Comparison of ENCODE assay signal across 16 cellular contexts in genomic region chr2:9694661-9695060, GRCh38.
A peak's percentile ranks its signal among the peaks of the same experiment; 100 is the strongest.
DNase-seq lines count a peak whose midpoint lies in the region; ATAC-seq and TF ChIP-seq lines count a peak whose summit lies in the region.
"Had no signal": no experiment of that assay in that cellular context is flagged by ENCODE, and none has a peak within 500 bp of the region (broad histone marks: within the 10 kb centered on the region; RNA-seq: fewer than 3 reads in every experiment).

No MANE protein-coding gene starts in this region.

- H3K4me1 ChIP-seq in endodermal cell (ENCODE audit: control insufficient read depth, insufficient read depth, low read length) (no peaks in the 10 kb centered on the region), neuronal stem cell (ENCODE audit: control insufficient read depth in 2 of 2, insufficient read depth in 1 of 2, low read depth in 1 of 2, low read length in 2 of 2) (peaks cover 3 to 9% of the 10 kb centered on the region in 2 donors)

- no peak overlapping the region for H2AK5ac ChIP-seq in neuronal stem cell (ENCODE audit: low read depth, low read length)

- WGBS in endodermal cell (ENCODE audit: insufficient coverage in 1 of 2, insufficient read length in 1 of 2), 2 experiments = 90 to 92% methylated on average over 13 to 16 of the region's 16 CpGs
- no CpG with 5 or more reads among the region's 16 CpGs for WGBS in neuronal stem cell (ENCODE audit: extremely low coverage in 2 of 2, insufficient read length in 2 of 2, insufficient replicate concordance in 1 of 2), 2 donors

- H3K9me3 ChIP-seq in endodermal cell (ENCODE audit: control insufficient read depth, low read length) (no peaks in the 10 kb centered on the region), neuronal stem cell (replicated peaks in 1 of 2; ENCODE audit: control insufficient read depth in 2 of 2, insufficient read depth in 1 of 2, low read depth in 1 of 2, low read length in 2 of 2) (no peaks in the 10 kb centered on the region)
- H3K9me3 ChIP-seq: A549, BE2C, Caco-2 had no signal

- ATAC-seq in HG03442 (IDR thresholded peaks at IDR 0.05; ENCODE audit: unreplicated experiment) = no peak
- ATAC-seq: A549 had no signal

- CTCF ChIA-PET in RWPE1 (lab: Yijun Ruan, JAX) = interaction anchor here (0.7 to 1.1 kb wide), 2 partner anchors 10 to 19 kb away, joined by 4 to 5 read pairs; no protein-coding TSS in a partner anchor

- no peaks in the 10 kb centered on the region for H3K79me1 ChIP-seq in neuronal stem cell (ENCODE audit: low read depth, low read length)

- H3K9me3 Mint-ChIP-seq in endodermal cell = no peaks in the 10 kb centered on the region
- H3K9me3 Mint-ChIP-seq: CD8-positive, alpha-beta memory T cell; HFFc6 had no signal

- no peak overlapping the region for H4K8ac ChIP-seq in neuronal stem cell (ENCODE audit: low read depth, low read length)

- no peak overlapping the region for H3K4ac ChIP-seq in neuronal stem cell (ENCODE audit: low read length)

- H3K14ac ChIP-seq in neuronal stem cell (ENCODE audit: low read length) = no peak overlapping the region

- no peak overlapping the region for H3K4me3 Mint-ChIP-seq in endodermal cell
- H3K4me3 Mint-ChIP-seq: CD14-positive monocyte; CD8-positive, alpha-beta memory T cell; HFFc6 had no signal

- H3K27me3 Mint-ChIP-seq in endodermal cell (ENCODE audit: insufficient read depth) = no peaks in the 10 kb centered on the region
- H3K27me3 Mint-ChIP-seq: CD8-positive, alpha-beta memory T cell had no signal

- H3K23ac ChIP-seq in neuronal stem cell (ENCODE audit: low read depth, low read length, poor library complexity) = no peak overlapping the region

- no peaks in the 10 kb centered on the region for H3K36me3 ChIP-seq in endodermal cell (ENCODE audit: control insufficient read depth, insufficient read depth, low read length)
- H3K36me3 ChIP-seq in neuronal stem cell (replicated peaks in 1 of 2; ENCODE audit: control insufficient read depth in 2 of 2, insufficient read depth in 2 of 2, low read length in 2 of 2) = no peaks in the 10 kb centered on the region
- H3K36me3 ChIP-seq: BE2C had no signal

- H3K27me3 ChIP-seq in endodermal cell (ENCODE audit: control insufficient read depth, insufficient read depth, low read length, poor library complexity, severe bottlenecking) = no peaks in the 10 kb centered on the region
- no peaks in the 10 kb centered on the region for H3K27me3 ChIP-seq in neuronal stem cell (ENCODE audit: control insufficient read depth in 3 of 3, insufficient read depth in 3 of 3, low read depth in 1 of 3, low read length in 3 of 3)
- H3K27me3 ChIP-seq: BE2C had no signal

- H2BK15ac ChIP-seq in neuronal stem cell (ENCODE audit: low read length) = no peak overlapping the region

- H3K27ac ChIP-seq in RWPE1 (peak overlapping the region; percentile 13; the same call in 1 of the 2 replicates), endodermal cell (ENCODE audit: low read depth, low read length) (no peak overlapping the region), neuronal stem cell (replicated peaks; ENCODE audit: low read length) (no peak overlapping the region)
- H3K27ac ChIP-seq: A549, GM23248, HL-60 had no signal

- no peak overlapping the region for H3K18ac ChIP-seq in neuronal stem cell (ENCODE audit: low read length)

- no peaks in the 10 kb centered on the region for H3K36me3 Mint-ChIP-seq in endodermal cell (ENCODE audit: low read depth)
- H3K36me3 Mint-ChIP-seq: CD14-positive monocyte; CD8-positive, alpha-beta memory T cell had no signal

- no peak overlapping the region for H3K4me3 ChIP-seq in endodermal cell (ENCODE audit: low read length)
- no peak overlapping the region for H3K4me3 ChIP-seq in neuronal stem cell (ENCODE audit: low read length in 2 of 2)
- H3K4me3 ChIP-seq: A549, GM23248 had no signal

- POLR2A ChIA-PET in RWPE1 (lab: Yijun Ruan, JAX; ENCODE audit: low non-redundant PET) = interaction anchor here (0.5 kb wide), 1 partner anchor 65 kb away, joined by 4 read pairs; no protein-coding TSS in a partner anchor

- no peak overlapping the region for H4K91ac ChIP-seq in neuronal stem cell (ENCODE audit: low read depth, low read length, poor library complexity)

- no peaks in the 10 kb centered on the region for H3K4me1 Mint-ChIP-seq in endodermal cell

- no peak for TF ChIP-seq CTCF in RWPE1 (conservative IDR thresholded peaks at IDR 0.05; ENCODE audit: low read depth)
- no peak for TF ChIP-seq CTCF in endodermal cell (conservative IDR thresholded peaks at IDR 0.05)

- H3K27ac Mint-ChIP-seq in endodermal cell = no peak overlapping the region
- H3K27ac Mint-ChIP-seq: CD14-positive monocyte, HFFc6 had no signal

- H2BK5ac ChIP-seq in neuronal stem cell (ENCODE audit: low read length) = no peak overlapping the region

- H3K9ac ChIP-seq in endodermal cell (ENCODE audit: extremely low read depth, low read length, poor library complexity, severe bottlenecking) = no peak overlapping the region
- no peak overlapping the region for H3K9ac ChIP-seq in neuronal stem cell (ENCODE audit: low read depth, low read length, poor library complexity)
- H3K9ac ChIP-seq: GM23248 had no signal

- H2BK12ac ChIP-seq in neuronal stem cell (ENCODE audit: low read length) = no peak overlapping the region

- H3K4me2 ChIP-seq in neuronal stem cell (ENCODE audit: insufficient read depth, low read length, poor library complexity, severe bottlenecking) = no peak overlapping the region
- H3K4me2 ChIP-seq: A549 had no signal

- no peak overlapping the region for H2BK120ac ChIP-seq in neuronal stem cell (ENCODE audit: low read depth, low read length)

- H2AFZ ChIP-seq in neuronal stem cell (ENCODE audit: low read length) = peak overlapping the region; percentile 78
- H2AFZ ChIP-seq: GM23248 had no signal

- DNase-seq in RWPE1 (ENCODE audit: low spot score) (no peak), endodermal cell (peak; percentile 48), neuronal stem cell (ENCODE audit: low spot score) (no peak), DMS53 treated with DMSO at 0.1 percent for 48 hours (lab: John Stamatoyannopoulos, UW; ENCODE audit: unreplicated experiment) (no peak), NCI-H2227 treated with DMSO at 0.1 percent for 48 hours (lab: John Stamatoyannopoulos, UW) (no peak)
- DNase-seq: BE2C; Caco-2; CD8-positive, alpha-beta memory T cell; GF-D8; GM23248; HCEC 1CT; HFFc6 had no signal
